Comparison of ENCODE assay signal across 35 cellular contexts in genomic region chr11:21545701-21546100, GRCh38.
"Had no signal": no experiment of that assay in that cellular context is flagged by ENCODE, and none has a peak within 500 bp of the region (broad histone marks: within the 10 kb centered on the region; RNA-seq: fewer than 3 reads in every experiment).

No MANE protein-coding gene starts in this region.

- H2AFZ ChIP-seq: PC-9 had no signal

- H3K36me3 ChIP-seq: brain microvascular endothelial cell, WERI-Rb-1 had no signal

- FAIRE-seq: RCC 7860 had no signal

- ATAC-seq: activated CD8-positive, alpha-beta memory T cell treated with anti-CD3 and anti-CD28 coated beads, Interleukin-2, amount 10 ng/mL, durations not matched to agents 7 days and 5 days; activated naive CD8-positive, alpha-beta T cell treated with anti-CD3 and anti-CD28 coated beads, Interleukin-2, amount 50 U/mL, for 24 hours; Right ventricle myocardium inferior had no signal

- H3K27me3 ChIP-seq: brain microvascular endothelial cell had no signal

- DNase-seq: activated CD4-positive, alpha-beta memory T cell treated with anti-CD3 and anti-CD28 coated beads, Interleukin-2, amount 10 ng/mL, durations not matched to agents 7 days and 5 days; activated CD4-positive, alpha-beta T cell treated with anti-CD3 and anti-CD28 coated beads for 1 hour; activated CD4-positive, alpha-beta T cell treated with anti-CD3 and anti-CD28 coated beads for 48 hours; activated CD4-positive, CD25-positive, alpha-beta regulatory T cell; activated CD8-positive, alpha-beta memory T cell treated with anti-CD3 and anti-CD28 coated beads for 24 hours; activated CD8-positive, alpha-beta memory T cell treated with anti-CD3 and anti-CD28 coated beads, Interleukin-2, amount 10 ng/mL, durations not matched to agents 7 days and 5 days; activated CD8-positive, alpha-beta memory T cell treated with anti-CD3 and anti-CD28 coated beads, Interleukin-2, amount 50 U/mL, for 48 hours; activated effector memory CD4-positive, alpha-beta T cell treated with Interleukin-2 at 50 U/mL for 16 hours; activated naive CD4-positive, alpha-beta T cell treated with anti-CD3 and anti-CD28 coated beads, Interleukin-2, amount 10 ng/mL, durations not matched to agents 7 days and 5 days; activated naive CD8-positive, alpha-beta T cell treated with anti-CD3 and anti-CD28 coated beads, Interleukin-2, amount 50 U/mL, for 24 hours; activated T-cell treated with anti-CD3 and anti-CD28 coated beads, Interleukin-2, amount 50 U/mL, for 48 hours; anterior cingulate cortex; brain microvascular endothelial cell; central memory CD4-positive, alpha-beta T cell; KG1; NCI-H1105; NCI-H1436 treated with DMSO at 0.1 percent for 48 hours; NCI-H1694 treated with DMSO at 0.1 percent for 48 hours; NCI-H2029; NCI-H2107; NCI-H2171; NCI-H2227 treated with DMSO at 0.1 percent for 48 hours; NCI-H446; NCI-H510A treated with DMSO at 0.1 percent for 48 hours; NCI-H748 treated with DMSO at 0.1 percent for 48 hours; PC-9; SIG-M5; SW 1271; T-helper 1 cell; T-helper 2 cell; T-helper 9 cell; WERI-Rb-1 had no signal

- H3K4me3 ChIP-seq: PC-9 had no signal

- H3K4me2 ChIP-seq: PC-9 had no signal

- H3K27ac ChIP-seq: brain microvascular endothelial cell, PC-9, RWPE1, WERI-Rb-1 had no signal
